In the genomic region with DNA sequence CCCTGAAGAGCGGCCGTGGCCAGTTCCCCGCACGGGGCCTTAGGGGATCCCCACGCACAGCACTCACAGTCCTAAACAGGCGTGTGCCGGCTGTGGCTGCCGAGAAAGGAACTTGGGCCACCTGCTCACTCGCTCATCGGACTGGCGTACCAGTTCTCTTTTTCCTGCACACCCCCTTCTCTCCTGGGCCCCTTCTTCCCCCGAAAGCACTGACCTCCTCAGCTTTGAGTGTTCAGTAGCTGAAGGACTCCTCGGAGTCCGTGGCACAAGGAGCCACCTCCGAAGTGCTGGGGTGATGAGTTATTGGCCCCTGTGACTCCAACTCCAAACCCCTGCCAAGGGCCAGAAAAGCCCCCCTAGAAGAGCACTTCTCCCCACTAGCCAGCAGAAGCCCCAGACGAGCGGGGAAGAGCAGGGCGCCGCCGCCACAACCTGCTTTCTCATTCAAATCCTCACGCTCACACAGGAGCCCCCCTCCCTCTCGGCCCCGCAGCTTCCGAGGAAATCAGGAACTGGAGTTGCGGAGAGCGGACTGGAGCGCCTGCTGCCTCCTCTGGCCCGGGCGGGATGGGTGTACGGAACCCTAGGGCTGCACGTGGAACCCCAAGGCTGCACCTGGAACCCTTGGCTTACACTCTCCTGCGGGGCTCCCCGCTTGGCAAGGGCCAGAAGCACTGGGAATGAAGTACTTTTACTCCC, we compare ENCODE assay signal across 1 cellular context.
TF ChIP-seq lines count a peak whose summit lies in the region.

A gene with protein sequence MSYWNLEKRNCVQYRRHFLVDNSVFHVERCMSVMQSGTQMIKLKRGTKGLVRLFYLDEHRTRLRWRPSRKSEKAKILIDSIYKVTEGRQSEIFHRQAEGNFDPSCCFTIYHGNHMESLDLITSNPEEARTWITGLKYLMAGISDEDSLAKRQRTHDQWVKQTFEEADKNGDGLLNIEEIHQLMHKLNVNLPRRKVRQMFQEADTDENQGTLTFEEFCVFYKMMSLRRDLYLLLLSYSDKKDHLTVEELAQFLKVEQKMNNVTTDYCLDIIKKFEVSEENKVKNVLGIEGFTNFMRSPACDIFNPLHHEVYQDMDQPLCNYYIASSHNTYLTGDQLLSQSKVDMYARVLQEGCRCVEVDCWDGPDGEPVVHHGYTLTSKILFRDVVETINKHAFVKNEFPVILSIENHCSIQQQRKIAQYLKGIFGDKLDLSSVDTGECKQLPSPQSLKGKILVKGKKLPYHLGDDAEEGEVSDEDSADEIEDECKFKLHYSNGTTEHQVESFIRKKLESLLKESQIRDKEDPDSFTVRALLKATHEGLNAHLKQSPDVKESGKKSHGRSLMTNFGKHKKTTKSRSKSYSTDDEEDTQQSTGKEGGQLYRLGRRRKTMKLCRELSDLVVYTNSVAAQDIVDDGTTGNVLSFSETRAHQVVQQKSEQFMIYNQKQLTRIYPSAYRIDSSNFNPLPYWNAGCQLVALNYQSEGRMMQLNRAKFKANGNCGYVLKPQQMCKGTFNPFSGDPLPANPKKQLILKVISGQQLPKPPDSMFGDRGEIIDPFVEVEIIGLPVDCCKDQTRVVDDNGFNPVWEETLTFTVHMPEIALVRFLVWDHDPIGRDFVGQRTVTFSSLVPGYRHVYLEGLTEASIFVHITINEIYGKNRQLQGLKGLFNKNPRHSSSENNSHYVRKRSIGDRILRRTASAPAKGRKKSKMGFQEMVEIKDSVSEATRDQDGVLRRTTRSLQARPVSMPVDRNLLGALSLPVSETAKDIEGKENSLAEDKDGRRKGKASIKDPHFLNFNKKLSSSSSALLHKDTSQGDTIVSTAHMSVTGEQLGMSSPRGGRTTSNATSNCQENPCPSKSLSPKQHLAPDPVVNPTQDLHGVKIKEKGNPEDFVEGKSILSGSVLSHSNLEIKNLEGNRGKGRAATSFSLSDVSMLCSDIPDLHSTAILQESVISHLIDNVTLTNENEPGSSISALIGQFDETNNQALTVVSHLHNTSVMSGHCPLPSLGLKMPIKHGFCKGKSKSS (N-terminal part only) (minus strand): TSS at position 446 of the 699 bp plus-strand sequence. CDS start 40,847 bp downstream, outside the sequence.

TF ChIP-seq in HepG2, 621 proteins besides CTCF, POLR2A, EP300 and RAD21 (continued from another document and continues in another):
- TF ChIP-seq NFE2L2 (IDR thresholded peaks at IDR 0.05; ENCODE audit: low read length) (no peak), ZNF205 (CRISPR knock-in tag; IDR thresholded peaks at IDR 0.05) (0 out of 2 replicates have a peak, but pooled peaks have one; percentile 34), KMT2A (CRISPR knock-in tag; IDR thresholded peaks at IDR 0.05) (peak; percentile 67; the same call in 1 of the 2 replicates), SPEN (CRISPR knock-in tag; IDR thresholded peaks at IDR 0.05; ENCODE audit: low read depth) (peak; percentile 20; the same call in 1 of the 2 replicates), RBM39 (IDR thresholded peaks at IDR 0.05; ENCODE audit: low read depth, low read length, poor library complexity, severe bottlenecking) (peak; percentile 46), GTF3A (CRISPR knock-in tag; conservative IDR thresholded peaks at IDR 0.05) (no peak), MYNN (CRISPR knock-in tag; IDR thresholded peaks at IDR 0.05; ENCODE audit: low read depth) (no peak), ZSCAN20 (CRISPR knock-in tag; IDR thresholded peaks at IDR 0.05; ENCODE audit: borderline replicate concordance) (no peak), ARNT2 (CRISPR knock-in tag; IDR thresholded peaks at IDR 0.05; ENCODE audit: low read depth) (peak; percentile 17; the same call in 1 of the 2 replicates), SMAD3 (CRISPR knock-in tag; IDR thresholded peaks at IDR 0.05) (no peak), ZMYM3 (CRISPR knock-in tag; IDR thresholded peaks at IDR 0.05) (peak; percentile 82), SNAPC2 (CRISPR knock-in tag; IDR thresholded peaks at IDR 0.05) (no peak), SP140L (CRISPR knock-in tag; IDR thresholded peaks at IDR 0.05; ENCODE audit: borderline replicate concordance) (0 out of 2 replicates have a peak, but pooled peaks have one; percentile 58), NR2F1 (CRISPR knock-in tag; IDR thresholded peaks at IDR 0.05) (no peak), ZNF251 (CRISPR knock-in tag; IDR thresholded peaks at IDR 0.05) (no peak), ZNF788 (CRISPR knock-in tag; IDR thresholded peaks at IDR 0.05; ENCODE audit: borderline replicate concordance) (no peak; the same call in 1 of the 2 replicates), KAT7 (CRISPR knock-in tag; IDR thresholded peaks at IDR 0.05; ENCODE audit: borderline replicate concordance) (0 out of 2 replicates have a peak, but pooled peaks have one; percentile 16), ZSCAN9 (CRISPR knock-in tag; IDR thresholded peaks at IDR 0.05; ENCODE audit: borderline replicate concordance) (0 out of 2 replicates have a peak, but pooled peaks have one; percentile 30), ZNF883 (CRISPR knock-in tag; IDR thresholded peaks at IDR 0.05; ENCODE audit: not compliant biosample characterization) (no peak), MED1 (CRISPR knock-in tag; IDR thresholded peaks at IDR 0.05) (peak; percentile 47; the same call in 1 of the 2 replicates), RARA (CRISPR knock-in tag; IDR thresholded peaks at IDR 0.05) (0 out of 2 replicates have a peak, but pooled peaks have one; percentile 15)
- TF ChIP-seq, protein P1, sequence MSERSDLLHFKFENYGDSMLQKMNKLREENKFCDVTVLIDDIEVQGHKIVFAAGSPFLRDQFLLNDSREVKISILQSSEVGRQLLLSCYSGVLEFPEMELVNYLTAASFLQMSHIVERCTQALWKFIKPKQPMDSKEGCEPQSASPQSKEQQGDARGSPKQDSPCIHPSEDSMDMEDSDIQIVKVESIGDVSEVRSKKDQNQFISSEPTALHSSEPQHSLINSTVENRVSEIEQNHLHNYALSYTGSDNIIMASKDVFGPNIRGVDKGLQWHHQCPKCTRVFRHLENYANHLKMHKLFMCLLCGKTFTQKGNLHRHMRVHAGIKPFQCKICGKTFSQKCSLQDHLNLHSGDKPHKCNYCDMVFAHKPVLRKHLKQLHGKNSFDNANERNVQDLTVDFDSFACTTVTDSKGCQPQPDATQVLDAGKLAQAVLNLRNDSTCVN (CRISPR knock-in tag; IDR thresholded peaks at IDR 0.05; ENCODE audit: borderline replicate concordance) = no peak
- TF ChIP-seq, protein P2, sequence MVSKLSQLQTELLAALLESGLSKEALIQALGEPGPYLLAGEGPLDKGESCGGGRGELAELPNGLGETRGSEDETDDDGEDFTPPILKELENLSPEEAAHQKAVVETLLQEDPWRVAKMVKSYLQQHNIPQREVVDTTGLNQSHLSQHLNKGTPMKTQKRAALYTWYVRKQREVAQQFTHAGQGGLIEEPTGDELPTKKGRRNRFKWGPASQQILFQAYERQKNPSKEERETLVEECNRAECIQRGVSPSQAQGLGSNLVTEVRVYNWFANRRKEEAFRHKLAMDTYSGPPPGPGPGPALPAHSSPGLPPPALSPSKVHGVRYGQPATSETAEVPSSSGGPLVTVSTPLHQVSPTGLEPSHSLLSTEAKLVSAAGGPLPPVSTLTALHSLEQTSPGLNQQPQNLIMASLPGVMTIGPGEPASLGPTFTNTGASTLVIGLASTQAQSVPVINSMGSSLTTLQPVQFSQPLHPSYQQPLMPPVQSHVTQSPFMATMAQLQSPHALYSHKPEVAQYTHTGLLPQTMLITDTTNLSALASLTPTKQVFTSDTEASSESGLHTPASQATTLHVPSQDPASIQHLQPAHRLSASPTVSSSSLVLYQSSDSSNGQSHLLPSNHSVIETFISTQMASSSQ (IDR thresholded peaks at IDR 0.05; ENCODE audit: low read depth) = 0 out of 2 replicates have a peak, but pooled peaks have one; percentile 26
- TF ChIP-seq, protein P2 (CRISPR knock-in tag; IDR thresholded peaks at IDR 0.05; ENCODE audit: borderline replicate concordance) = peak; percentile 51; the same call in 1 of the 2 replicates
- TF ChIP-seq, protein P3, sequence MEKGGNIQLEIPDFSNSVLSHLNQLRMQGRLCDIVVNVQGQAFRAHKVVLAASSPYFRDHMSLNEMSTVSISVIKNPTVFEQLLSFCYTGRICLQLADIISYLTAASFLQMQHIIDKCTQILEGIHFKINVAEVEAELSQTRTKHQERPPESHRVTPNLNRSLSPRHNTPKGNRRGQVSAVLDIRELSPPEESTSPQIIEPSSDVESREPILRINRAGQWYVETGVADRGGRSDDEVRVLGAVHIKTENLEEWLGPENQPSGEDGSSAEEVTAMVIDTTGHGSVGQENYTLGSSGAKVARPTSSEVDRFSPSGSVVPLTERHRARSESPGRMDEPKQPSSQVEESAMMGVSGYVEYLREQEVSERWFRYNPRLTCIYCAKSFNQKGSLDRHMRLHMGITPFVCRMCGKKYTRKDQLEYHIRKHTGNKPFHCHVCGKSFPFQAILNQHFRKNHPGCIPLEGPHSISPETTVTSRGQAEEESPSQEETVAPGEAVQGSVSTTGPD (CRISPR knock-in tag; IDR thresholded peaks at IDR 0.05) = no peak
- TF ChIP-seq, protein P4, sequence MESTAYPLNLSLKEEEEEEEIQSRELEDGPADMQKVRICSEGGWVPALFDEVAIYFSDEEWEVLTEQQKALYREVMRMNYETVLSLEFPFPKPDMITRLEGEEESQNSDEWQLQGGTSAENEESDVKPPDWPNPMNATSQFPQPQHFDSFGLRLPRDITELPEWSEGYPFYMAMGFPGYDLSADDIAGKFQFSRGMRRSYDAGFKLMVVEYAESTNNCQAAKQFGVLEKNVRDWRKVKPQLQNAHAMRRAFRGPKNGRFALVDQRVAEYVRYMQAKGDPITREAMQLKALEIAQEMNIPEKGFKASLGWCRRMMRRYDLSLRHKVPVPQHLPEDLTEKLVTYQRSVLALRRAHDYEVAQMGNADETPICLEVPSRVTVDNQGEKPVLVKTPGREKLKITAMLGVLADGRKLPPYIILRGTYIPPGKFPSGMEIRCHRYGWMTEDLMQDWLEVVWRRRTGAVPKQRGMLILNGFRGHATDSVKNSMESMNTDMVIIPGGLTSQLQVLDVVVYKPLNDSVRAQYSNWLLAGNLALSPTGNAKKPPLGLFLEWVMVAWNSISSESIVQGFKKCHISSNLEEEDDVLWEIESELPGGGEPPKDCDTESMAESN (CRISPR knock-in tag; conservative IDR thresholded peaks at IDR 0.05) = peak; percentile 20; the same call in 1 of the 2 replicates
- TF ChIP-seq, protein P5, sequence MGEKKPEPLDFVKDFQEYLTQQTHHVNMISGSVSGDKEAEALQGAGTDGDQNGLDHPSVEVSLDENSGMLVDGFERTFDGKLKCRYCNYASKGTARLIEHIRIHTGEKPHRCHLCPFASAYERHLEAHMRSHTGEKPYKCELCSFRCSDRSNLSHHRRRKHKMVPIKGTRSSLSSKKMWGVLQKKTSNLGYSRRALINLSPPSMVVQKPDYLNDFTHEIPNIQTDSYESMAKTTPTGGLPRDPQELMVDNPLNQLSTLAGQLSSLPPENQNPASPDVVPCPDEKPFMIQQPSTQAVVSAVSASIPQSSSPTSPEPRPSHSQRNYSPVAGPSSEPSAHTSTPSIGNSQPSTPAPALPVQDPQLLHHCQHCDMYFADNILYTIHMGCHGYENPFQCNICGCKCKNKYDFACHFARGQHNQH (CRISPR knock-in tag; IDR thresholded peaks at IDR 0.05) = peak; percentile 38; the same call in 1 of the 2 replicates
- TF ChIP-seq, protein P6, sequence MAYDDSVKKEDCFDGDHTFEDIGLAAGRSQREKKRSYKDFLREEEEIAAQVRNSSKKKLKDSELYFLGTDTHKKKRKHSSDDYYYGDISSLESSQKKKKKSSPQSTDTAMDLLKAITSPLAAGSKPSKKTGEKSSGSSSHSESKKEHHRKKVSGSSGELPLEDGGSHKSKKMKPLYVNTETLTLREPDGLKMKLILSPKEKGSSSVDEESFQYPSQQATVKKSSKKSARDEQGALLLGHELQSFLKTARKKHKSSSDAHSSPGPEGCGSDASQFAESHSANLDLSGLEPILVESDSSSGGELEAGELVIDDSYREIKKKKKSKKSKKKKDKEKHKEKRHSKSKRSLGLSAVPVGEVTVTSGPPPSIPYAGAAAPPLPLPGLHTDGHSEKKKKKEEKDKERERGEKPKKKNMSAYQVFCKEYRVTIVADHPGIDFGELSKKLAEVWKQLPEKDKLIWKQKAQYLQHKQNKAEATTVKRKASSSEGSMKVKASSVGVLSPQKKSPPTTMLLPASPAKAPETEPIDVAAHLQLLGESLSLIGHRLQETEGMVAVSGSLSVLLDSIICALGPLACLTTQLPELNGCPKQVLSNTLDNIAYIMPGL (CRISPR knock-in tag; IDR thresholded peaks at IDR 0.05; ENCODE audit: borderline replicate concordance in 1 of 2, low read depth in 1 of 2) = peak; percentile 30 to 72; a peak in 2 of 4 replicates
- TF ChIP-seq, protein P7, sequence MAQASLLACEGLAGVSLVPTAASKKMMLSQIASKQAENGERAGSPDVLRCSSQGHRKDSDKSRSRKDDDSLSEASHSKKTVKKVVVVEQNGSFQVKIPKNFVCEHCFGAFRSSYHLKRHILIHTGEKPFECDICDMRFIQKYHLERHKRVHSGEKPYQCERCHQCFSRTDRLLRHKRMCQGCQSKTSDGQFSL (CRISPR knock-in tag; IDR thresholded peaks at IDR 0.05) = peak; percentile 76
- TF ChIP-seq, protein P8, sequence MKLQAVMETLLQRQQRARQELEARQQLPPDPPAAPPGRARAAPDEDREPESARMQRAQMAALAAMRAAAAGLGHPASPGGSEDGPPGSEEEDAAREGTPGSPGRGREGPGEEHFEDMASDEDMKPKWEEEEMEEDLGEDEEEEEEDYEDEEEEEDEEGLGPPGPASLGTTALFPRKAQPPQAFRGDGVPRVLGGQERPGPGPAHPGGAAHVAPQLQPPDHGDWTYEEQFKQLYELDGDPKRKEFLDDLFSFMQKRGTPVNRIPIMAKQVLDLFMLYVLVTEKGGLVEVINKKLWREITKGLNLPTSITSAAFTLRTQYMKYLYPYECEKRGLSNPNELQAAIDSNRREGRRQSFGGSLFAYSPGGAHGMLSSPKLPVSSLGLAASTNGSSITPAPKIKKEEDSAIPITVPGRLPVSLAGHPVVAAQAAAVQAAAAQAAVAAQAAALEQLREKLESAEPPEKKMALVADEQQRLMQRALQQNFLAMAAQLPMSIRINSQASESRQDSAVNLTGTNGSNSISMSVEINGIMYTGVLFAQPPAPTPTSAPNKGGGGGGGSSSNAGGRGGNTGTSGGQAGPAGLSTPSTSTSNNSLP (IDR thresholded peaks at IDR 0.05; ENCODE audit: low read depth, low read length) = 0 out of 2 replicates have a peak, but pooled peaks have one; percentile 41
- TF ChIP-seq, protein P9, sequence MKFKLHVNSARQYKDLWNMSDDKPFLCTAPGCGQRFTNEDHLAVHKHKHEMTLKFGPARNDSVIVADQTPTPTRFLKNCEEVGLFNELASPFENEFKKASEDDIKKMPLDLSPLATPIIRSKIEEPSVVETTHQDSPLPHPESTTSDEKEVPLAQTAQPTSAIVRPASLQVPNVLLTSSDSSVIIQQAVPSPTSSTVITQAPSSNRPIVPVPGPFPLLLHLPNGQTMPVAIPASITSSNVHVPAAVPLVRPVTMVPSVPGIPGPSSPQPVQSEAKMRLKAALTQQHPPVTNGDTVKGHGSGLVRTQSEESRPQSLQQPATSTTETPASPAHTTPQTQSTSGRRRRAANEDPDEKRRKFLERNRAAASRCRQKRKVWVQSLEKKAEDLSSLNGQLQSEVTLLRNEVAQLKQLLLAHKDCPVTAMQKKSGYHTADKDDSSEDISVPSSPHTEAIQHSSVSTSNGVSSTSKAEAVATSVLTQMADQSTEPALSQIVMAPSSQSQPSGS (CRISPR knock-in tag; IDR thresholded peaks at IDR 0.05) = 0 out of 2 replicates have a peak, but pooled peaks have one; percentile 25
